In the genomic region with DNA sequence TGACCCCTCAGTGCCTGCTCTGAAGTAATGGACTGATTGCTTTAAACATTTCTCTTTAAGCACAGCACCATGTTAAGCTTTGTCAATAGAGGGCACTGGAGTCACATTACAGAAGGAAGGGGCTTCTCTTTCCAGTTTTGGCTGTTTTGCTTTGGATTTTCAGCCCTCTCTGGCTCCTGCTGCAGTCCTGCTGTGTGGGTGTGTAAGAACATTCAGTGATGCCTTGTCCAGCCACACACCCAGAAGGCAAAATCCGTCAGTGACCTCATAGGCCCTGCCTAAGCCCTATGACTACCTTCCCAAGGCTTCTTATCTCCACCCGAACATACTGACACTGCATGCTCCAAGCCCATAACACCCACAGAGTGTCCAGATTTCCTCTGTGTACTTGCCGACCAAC, we compare ENCODE assay signal across 8 cellular contexts.
DNase-seq lines count a peak whose midpoint lies in the region; ATAC-seq and TF ChIP-seq lines count a peak whose summit lies in the region.

No MANE protein-coding gene starts in this region.

- DNase-seq in GM10266 (ENCODE audit: extremely low spot score) (no peak), NCI-H460 (ENCODE audit: extremely low read depth, low read depth) (peak; percentile 48), NOMO-1 (lab: John Stamatoyannopoulos, UW; ENCODE audit: unreplicated experiment in 2 of 2) (no peak), left lobe of liver (ENCODE audit: low spot score) (no peak)
- DNase-seq in effector memory CD4-positive, alpha-beta T cell, result no peak

- peak; percentile 67 for TF ChIP-seq CTCF in GM10266 (IDR thresholded peaks at IDR 0.05; ENCODE audit: control insufficient read depth, insufficient read depth, low read depth, missing control alignments)

- H3K27me3 ChIP-seq in effector memory CD4-positive, alpha-beta T cell (replicated peaks; ENCODE audit: control insufficient read depth, insufficient read depth, low read length, poor library complexity, severe bottlenecking), result no peaks in the 10 kb centered on the region

- no peaks in the 10 kb centered on the region for H3K36me3 ChIP-seq in mesodermal cell (ENCODE audit: control insufficient read depth, insufficient read depth, low read length)
- no peaks in the 10 kb centered on the region for H3K36me3 ChIP-seq in effector memory CD4-positive, alpha-beta T cell (ENCODE audit: control insufficient read depth, insufficient read depth, low read length)

- WGBS in mesodermal cell (ENCODE audit: insufficient coverage in 2 of 2), 2 experiments, result 40 to 64% methylated on average over 2 of the region's 3 CpGs

- H3K4me1 ChIP-seq in mesodermal cell (ENCODE audit: control insufficient read depth, insufficient read depth, low read length, poor library complexity, severe bottlenecking), result peaks cover 5% of the 10 kb centered on the region
- no peaks in the 10 kb centered on the region for H3K4me1 ChIP-seq in effector memory CD4-positive, alpha-beta T cell (ENCODE audit: control insufficient read depth, insufficient read depth, low read length, poor library complexity, severe bottlenecking)

- no peak overlapping the region for H3K4me3 ChIP-seq in mesodermal cell (ENCODE audit: extremely low read depth, insufficient read depth, low read length, poor library complexity, severe bottlenecking)
- no peak overlapping the region for H3K4me3 ChIP-seq in effector memory CD4-positive, alpha-beta T cell (ENCODE audit: insufficient read depth, low read depth, low read length, poor library complexity, severe bottlenecking)

- peak overlapping the region; percentile 23 for H3K27ac ChIP-seq in cingulate gyrus (ENCODE audit: low read depth, low read length)
- H3K27ac ChIP-seq in mesodermal cell (ENCODE audit: low read depth, low read length, severe bottlenecking), result peak overlapping the region; percentile 43
- H3K27ac ChIP-seq in effector memory CD4-positive, alpha-beta T cell (ENCODE audit: insufficient read depth, low read length, poor library complexity, severe bottlenecking), result no peak overlapping the region

- ATAC-seq in HG02588 (IDR thresholded peaks at IDR 0.05; ENCODE audit: unreplicated experiment) (peak; percentile 52), left lobe of liver (no peak)

- H3K9me3 ChIP-seq in mesodermal cell (ENCODE audit: control insufficient read depth, low read length), result no peaks in the 10 kb centered on the region
- H3K9me3 ChIP-seq in effector memory CD4-positive, alpha-beta T cell (ENCODE audit: control insufficient read depth, low read length), result no peaks in the 10 kb centered on the region
